8 cellular contexts compared by ENCODE assay signal in the genomic region with DNA sequence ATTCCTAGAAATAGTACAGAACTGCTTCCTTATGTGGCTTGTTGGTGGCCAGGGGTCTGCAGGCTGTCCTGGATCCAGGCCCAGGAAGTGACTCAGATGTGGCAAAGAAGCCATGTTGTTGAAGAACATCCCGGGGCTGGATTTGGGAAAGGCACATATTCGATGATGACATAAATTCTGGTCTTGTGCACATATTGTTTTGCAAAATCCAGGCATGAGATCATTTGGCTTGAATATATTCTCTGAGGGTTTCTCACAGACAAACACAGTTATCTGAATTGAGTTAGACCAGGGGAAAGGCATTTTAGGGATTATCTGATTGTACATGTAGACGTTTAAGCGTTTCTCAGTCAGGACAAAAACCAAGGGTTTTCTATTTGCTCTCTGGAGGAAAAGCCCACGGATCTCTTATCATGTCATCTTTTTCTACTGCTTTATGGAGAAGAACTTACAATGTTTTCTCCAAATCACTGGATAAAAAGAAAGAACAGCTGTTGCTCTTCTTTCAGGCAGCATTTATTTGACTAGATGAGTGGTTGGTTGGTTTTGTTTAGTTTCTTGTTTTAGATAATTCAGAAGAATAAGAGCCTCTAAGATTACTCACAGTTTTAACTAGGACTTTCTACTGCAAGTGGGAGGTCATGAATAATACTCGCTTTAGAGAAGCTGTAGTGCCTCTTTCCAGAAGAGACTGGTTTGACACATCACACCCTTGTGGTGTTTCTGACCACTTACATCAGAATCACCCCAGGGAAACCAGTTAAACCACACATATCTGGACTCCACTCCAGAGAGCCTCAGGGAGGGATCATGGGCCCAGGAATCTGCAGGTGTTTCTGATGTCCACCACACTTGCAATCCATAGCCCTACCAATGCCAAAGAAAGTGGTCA. TPM values are rescaled to one million over a fixed set of nuclear protein-coding genes. Genes with fewer than 3 reads are reported as not detected.
DNase-seq lines count a peak whose midpoint lies in the region; ATAC-seq and TF ChIP-seq lines count a peak whose summit lies in the region.

No MANE protein-coding gene starts in this region.

- no peak for ATAC-seq in HG03025 (IDR thresholded peaks at IDR 0.05; ENCODE audit: low FRiP score, unreplicated experiment)
- no peak for ATAC-seq in HG03521 (IDR thresholded peaks at IDR 0.05; ENCODE audit: unreplicated experiment)

- H3K79me2 ChIP-seq in ACC112 (ENCODE audit: control insufficient read depth, insufficient read depth, low read length, unreplicated experiment) (no peaks in the 10 kb centered on the region), MM.1S (ENCODE audit: low read length) (no peaks in the 10 kb centered on the region)

- H3K27me3 ChIP-seq in ACC112 (ENCODE audit: insufficient read depth, low read length) (no peaks in the 10 kb centered on the region), MM.1S (replicated peaks; ENCODE audit: insufficient read depth, low read length) (no peaks in the 10 kb centered on the region)

- H3K4me3 ChIP-seq in ACC112 (ENCODE audit: low read depth, low read length) (peak overlapping the region; percentile 44), HFF-Myc (replicated peaks; ENCODE audit: low read depth, low read length) (no peak overlapping the region), lower leg skin (ENCODE audit: low read depth, poor library complexity, severe bottlenecking) (no peak overlapping the region), MM.1S (ENCODE audit: low read length) (no peak overlapping the region)

- H3K4me2 ChIP-seq in MM.1S (ENCODE audit: low read depth, low read length) = no peak overlapping the region

- TF ChIP-seq CTCF in HFF-Myc (IDR thresholded peaks at IDR 0.05; ENCODE audit: low read depth, low read length, missing control alignments) (no peak), lower leg skin (IDR thresholded peaks at IDR 0.05) (no peak), MM.1S (IDR thresholded peaks at IDR 0.05; ENCODE audit: low read length) (no peak)

- no peak overlapping the region for H3K9ac ChIP-seq in MM.1S (ENCODE audit: low read length)

- DNase-seq in HFF-Myc (ENCODE audit: extremely low read depth, low read depth) = peak; percentile 83
- peak; percentile 64 to 93 for DNase-seq in lower leg skin (ENCODE audit: low spot score in 2 of 2)
- no peak for DNase-seq in MM.1S
- no peak for DNase-seq in effector CD4-positive, alpha-beta T cell

- no peak for TF ChIP-seq POLR2A in lower leg skin (IDR thresholded peaks at IDR 0.05)

- intact Hi-C loops in lower leg skin (cut with DNase I; ENCODE audit: low total_unique reads) = no loop called here

- no peaks in the 10 kb centered on the region for H3F3A ChIP-seq in MM.1S (ENCODE audit: insufficient read depth, low read length)

- WGBS in lower leg skin, 2 donors = 42 to 55% methylated on average over 6 of the region's 6 CpGs

- H4K20me1 ChIP-seq in MM.1S (ENCODE audit: insufficient read depth, low read length) = no peaks in the 10 kb centered on the region

- H3K27ac ChIP-seq in ACC112 (ENCODE audit: low read depth, low read length) (peak overlapping the region; percentile 94), angular gyrus (ENCODE audit: low read depth, low read length) (peak overlapping the region; percentile 20), MM.1S (ENCODE audit: low read length) (no peak overlapping the region)

- peak overlapping the region; percentile 57 for H2AFZ ChIP-seq in ACC112 (ENCODE audit: low read length, unreplicated experiment)
- no peak overlapping the region for H2AFZ ChIP-seq in MM.1S (ENCODE audit: low read length)

- H3K4me1 ChIP-seq in ACC112 (ENCODE audit: control insufficient read depth, insufficient read depth, low read length, unreplicated experiment) (peaks cover 24% of the 10 kb centered on the region), MM.1S (ENCODE audit: low read length) (no peaks in the 10 kb centered on the region)

- H3K9me3 ChIP-seq in MM.1S (replicated peaks; ENCODE audit: insufficient read depth, low read length) = no peaks in the 10 kb centered on the region

- no peaks in the 10 kb centered on the region for H3K9me2 ChIP-seq in MM.1S (replicated peaks; ENCODE audit: insufficient read depth, low read length)

- H3K36me3 ChIP-seq in ACC112 (ENCODE audit: insufficient read depth, low read length) = no peaks in the 10 kb centered on the region
- no peaks in the 10 kb centered on the region for H3K36me3 ChIP-seq in MM.1S (replicated peaks; ENCODE audit: insufficient read depth, low read length)

RNA-seq across cellular contexts. Expression of gene LHFPL2, which starts 29.5 kb away (rescaled TPM):
- total RNA-seq in lower leg skin = 10 to 100 TPM in 2 of 4 donors, 1 to 10 TPM in 2; 7.3 to 11.1 (median 9.6) TPM

Comparison
In these comparisons a context has a peak if more than half of its experiments do, and no peak if none do; other contexts are left out.
1. DNase-seq: peak in HFF-Myc (single experiment) and lower leg skin (2 of 2); none in MM.1S (single experiment) and effector CD4-positive, alpha-beta T cell (single experiment).